Comparison of ENCODE assay signal across 10 cellular contexts in genomic region chr15:71237456-71238188, GRCh38.
DNase-seq lines count a peak whose midpoint lies in the region; ATAC-seq, FAIRE-seq and TF ChIP-seq lines count a peak whose summit lies in the region.
"Had no signal": no experiment of that assay in that cellular context is flagged by ENCODE, and none has a peak within 500 bp of the region (broad histone marks: within the 10 kb centered on the region; RNA-seq: fewer than 3 reads in every experiment).

No MANE protein-coding gene starts in this region.

- H3K27me3 ChIP-seq in brain microvascular endothelial cell (replicated peaks), result no peaks in the 10 kb centered on the region
- no peaks in the 10 kb centered on the region for H3K27me3 ChIP-seq in kidney epithelial cell (ENCODE audit: control insufficient read depth, insufficient read depth, low read length)

- H3K36me3 ChIP-seq in brain microvascular endothelial cell (replicated peaks), result peaks cover 6% of the 10 kb centered on the region
- no peaks in the 10 kb centered on the region for H3K36me3 ChIP-seq in kidney epithelial cell (ENCODE audit: control insufficient read depth, insufficient read depth, low read length)

- WGBS in A549 (ENCODE audit: missing lambda C conversion rate), result 42% methylated on average over 11 of the region's 11 CpGs

- H3K36me3 Mint-ChIP-seq in immature natural killer cell, result peaks cover 0 to 3% (median 0%) of the 10 kb centered on the region in 3 donors
- no peaks in the 10 kb centered on the region for H3K36me3 Mint-ChIP-seq in activated T-helper 2 cell treated with anti-CD3 and anti-CD28 coated beads, Interferon-gamma antibody, Interleukin-2, Interleukin-4, amounts not matched to agents 10 μg/mL and 5 μg/mL and 100 μg/mL, durations not matched to agents 14 hours and 24 hours and 36 hours (ENCODE audit: low read depth)
- H3K36me3 Mint-ChIP-seq: CD8-positive, alpha-beta memory T cell had no signal

- H3K4me1 ChIP-seq in A549, result peaks cover 41% of the 10 kb centered on the region

- TF ChIP-seq RAD21 in A549 (conservative IDR thresholded peaks at IDR 0.05 in 1 of 2, IDR thresholded peaks at IDR 0.05 in 1 of 2), result peak in 1 of 2 experiments; percentile 43; a peak in 3 of 5 replicates

- peak overlapping the region; percentile 56 to 79 for H3K27ac ChIP-seq in A549
- H3K27ac ChIP-seq in brain microvascular endothelial cell, result peak overlapping the region; percentile 52

- peak; percentile 97 for DNase-seq in A549 (ENCODE audit: low read depth in 1 of 2, low spot score in 1 of 2)
- peak; percentile 54 for DNase-seq in HT-29 (ENCODE audit: low spot score)
- DNase-seq in brain microvascular endothelial cell, result peak; percentile 99
- peak; percentile 82 for DNase-seq in kidney epithelial cell (ENCODE audit: low read depth)
- DNase-seq in stimulated activated CD4-positive, alpha-beta T cell treated with anti-CD3 and anti-CD28 coated beads, Interleukin-4, amount 100 ng/mL, for 4 hours, result no peak
- DNase-seq in germinal center (ENCODE audit: low spot score), result no peak
- no peak for DNase-seq in immature natural killer cell
- no peak for DNase-seq in activated T-helper 2 cell treated with anti-CD3 and anti-CD28 coated beads, Interferon-gamma antibody, Interleukin-2, Interleukin-4, amounts not matched to agents 10 μg/mL and 5 μg/mL and 100 μg/mL, durations not matched to agents 14 hours and 24 hours and 36 hours (ENCODE audit: low spot score)
- DNase-seq: CD8-positive, alpha-beta memory T cell had no signal

- CTCF ChIA-PET in A549 (lab: Yijun Ruan, JAX), result interaction anchor here (0.6 to 1.2 kb wide), 4 partner anchors 11 to 175 kb away, joined by 3 to 4 read pairs (median 3); no protein-coding TSS in a partner anchor

- POLR2A ChIA-PET in A549 (lab: Yijun Ruan, JAX), result interaction anchor here (0.6 to 2.4 kb wide), 3 partner anchors 14 to 125 kb away, joined by 3 to 8 read pairs (median 5); no protein-coding TSS in a partner anchor

- FAIRE-seq in A549 (lab: Jason Lieb, UNC), result peak; percentile 88

- in situ Hi-C loops in brain microvascular endothelial cell (cut with HindIII; ENCODE audit: low pct_ligation_motif_present, low sequenced_read_pairs), result no loop called here

- ATAC-seq in A549, result peak; percentile 97 to 98

- no peak for TF ChIP-seq POLR2A in A549 (IDR thresholded peaks at IDR 0.05; ENCODE audit: low read length)

- H3K27me3 Mint-ChIP-seq in immature natural killer cell (ENCODE audit: low read depth in 3 of 3), result peaks cover 0 to 10% (median 8%) of the 10 kb centered on the region in 3 donors
- H3K27me3 Mint-ChIP-seq in activated T-helper 2 cell treated with anti-CD3 and anti-CD28 coated beads, Interferon-gamma antibody, Interleukin-2, Interleukin-4, amounts not matched to agents 10 μg/mL and 5 μg/mL and 100 μg/mL, durations not matched to agents 14 hours and 24 hours and 36 hours (ENCODE audit: low read depth), result no peaks in the 10 kb centered on the region

- H3K4me2 ChIP-seq in A549, result peak overlapping the region; percentile 51

- TF ChIP-seq EP300 in A549 (IDR thresholded peaks at IDR 0.05), result peak; percentile 51 to 71; a peak in 3 of 5 replicates

- H3K9me3 Mint-ChIP-seq in immature natural killer cell, result peaks cover 0 to 3% (median 0%) of the 10 kb centered on the region in 6 donors
- H3K9me3 Mint-ChIP-seq in activated T-helper 2 cell treated with anti-CD3 and anti-CD28 coated beads, Interferon-gamma antibody, Interleukin-2, Interleukin-4, amounts not matched to agents 10 μg/mL and 5 μg/mL and 100 μg/mL, durations not matched to agents 14 hours and 24 hours and 36 hours, result no peaks in the 10 kb centered on the region
- H3K9me3 Mint-ChIP-seq: CD8-positive, alpha-beta memory T cell; T-helper 2 cell treated with Interferon-gamma antibody and Interleukin-4, amounts not matched to agents 5 μg/mL and 100 μg/mL, for 36 hours had no signal

- H3K9me3 ChIP-seq in A549, result no peaks in the 10 kb centered on the region

- H3K4me1 Mint-ChIP-seq in immature natural killer cell, result no peaks in the 10 kb centered on the region
- H3K4me1 Mint-ChIP-seq in activated T-helper 2 cell treated with anti-CD3 and anti-CD28 coated beads, Interferon-gamma antibody, Interleukin-2, Interleukin-4, amounts not matched to agents 10 μg/mL and 5 μg/mL and 100 μg/mL, durations not matched to agents 14 hours and 24 hours and 36 hours (ENCODE audit: low read depth), result no peaks in the 10 kb centered on the region
- H3K4me1 Mint-ChIP-seq: CD8-positive, alpha-beta memory T cell had no signal

- no peak overlapping the region for H3K4me3 ChIP-seq in A549
- no peak overlapping the region for H3K4me3 ChIP-seq in brain microvascular endothelial cell (ENCODE audit: low read depth, low read length)
- H3K4me3 ChIP-seq in kidney epithelial cell (ENCODE audit: low read depth, low read length), result no peak overlapping the region

- TF ChIP-seq CTCF in A549 (IDR thresholded peaks at IDR 0.05) (no peak), brain microvascular endothelial cell (IDR thresholded peaks at IDR 0.05; ENCODE audit: low read depth, low read length, missing control alignments) (peak; percentile 23), kidney epithelial cell (IDR thresholded peaks at IDR 0.05; ENCODE audit: insufficient read depth, low read length, poor library complexity, severe bottlenecking) (no peak)

- no peak overlapping the region for H3K4me3 Mint-ChIP-seq in immature natural killer cell
- H3K4me3 Mint-ChIP-seq in activated T-helper 2 cell treated with anti-CD3 and anti-CD28 coated beads, Interferon-gamma antibody, Interleukin-2, Interleukin-4, amounts not matched to agents 10 μg/mL and 5 μg/mL and 100 μg/mL, durations not matched to agents 14 hours and 24 hours and 36 hours (ENCODE audit: low read depth), result no peak overlapping the region
- H3K4me3 Mint-ChIP-seq: CD8-positive, alpha-beta memory T cell; T-helper 2 cell treated with Interferon-gamma antibody and Interleukin-4, amounts not matched to agents 5 μg/mL and 100 μg/mL, for 36 hours had no signal

- no peak overlapping the region for H3K27ac Mint-ChIP-seq in immature natural killer cell
- no peak overlapping the region for H3K27ac Mint-ChIP-seq in activated T-helper 2 cell treated with anti-CD3 and anti-CD28 coated beads, Interferon-gamma antibody, Interleukin-2, Interleukin-4, amounts not matched to agents 10 μg/mL and 5 μg/mL and 100 μg/mL, durations not matched to agents 14 hours and 24 hours and 36 hours
- H3K27ac Mint-ChIP-seq: T-helper 2 cell treated with Interferon-gamma antibody and Interleukin-4, amounts not matched to agents 5 μg/mL and 100 μg/mL, for 36 hours had no signal

- intact Hi-C loops in activated T-helper 2 cell treated with anti-CD3 and anti-CD28 coated beads, Interferon-gamma antibody, Interleukin-2, Interleukin-4, amounts not matched to agents 10 μg/mL and 5 μg/mL and 100 μg/mL, durations not matched to agents 14 hours and 24 hours and 36 hours (cut with micrococcal nuclease), result no loop called here

TF ChIP-seq in A549, 52 proteins besides CTCF, POLR2A, EP300 and RAD21 (continues in another document):
- TF ChIP-seq ELK1 (IDR thresholded peaks at IDR 0.05; ENCODE audit: low read depth, low read length), result no peak
- TF ChIP-seq USF2 (IDR thresholded peaks at IDR 0.05), result no peak
- peak; percentile 86 for TF ChIP-seq NFE2L2 (conservative IDR thresholded peaks at IDR 0.05; ENCODE audit: low read length)
- peak; percentile 87 for TF ChIP-seq JUNB (IDR thresholded peaks at IDR 0.05)
- 0 out of 3 replicates have a peak, but pooled peaks have one; percentile 31 for TF ChIP-seq BCL3 (IDR thresholded peaks at IDR 0.05)
- TF ChIP-seq SREBF2 (IDR thresholded peaks at IDR 0.05), result no peak
- TF ChIP-seq EHMT2 (IDR thresholded peaks at IDR 0.05; ENCODE audit: low read depth), result no peak
- TF ChIP-seq PBX3 (IDR thresholded peaks at IDR 0.05), result peak; percentile 41; the same call in 1 of the 2 replicates
- TF ChIP-seq CHD2 (IDR thresholded peaks at IDR 0.05; ENCODE audit: low read length, partially characterized antibody), result no peak
- peak; percentile 67 to 68; a peak in 4 of 5 replicates for TF ChIP-seq JUN (IDR thresholded peaks at IDR 0.05)
- TF ChIP-seq NR3C1 (IDR thresholded peaks at IDR 0.05), result no peak

Comparison
In these comparisons a context has a peak if more than half of its experiments do, and no peak if none do; other contexts are left out.
1. DNase-seq: peak in A549 (2 of 2), HT-29 (single experiment), brain microvascular endothelial cell (single experiment) and kidney epithelial cell (single experiment); none in stimulated activated CD4-positive, alpha-beta T cell treated with anti-CD3 and anti-CD28 coated beads, Interleukin-4, amount 100 ng/mL, for 4 hours (0 of 2), germinal center (single experiment), immature natural killer cell (0 of 3) and activated T-helper 2 cell treated with anti-CD3 and anti-CD28 coated beads, Interferon-gamma antibody, Interleukin-2, Interleukin-4, amounts not matched to agents 10 μg/mL and 5 μg/mL and 100 μg/mL, durations not matched to agents 14 hours and 24 hours and 36 hours (single experiment).